21 cellular contexts compared by ENCODE assay signal in the genomic region with DNA sequence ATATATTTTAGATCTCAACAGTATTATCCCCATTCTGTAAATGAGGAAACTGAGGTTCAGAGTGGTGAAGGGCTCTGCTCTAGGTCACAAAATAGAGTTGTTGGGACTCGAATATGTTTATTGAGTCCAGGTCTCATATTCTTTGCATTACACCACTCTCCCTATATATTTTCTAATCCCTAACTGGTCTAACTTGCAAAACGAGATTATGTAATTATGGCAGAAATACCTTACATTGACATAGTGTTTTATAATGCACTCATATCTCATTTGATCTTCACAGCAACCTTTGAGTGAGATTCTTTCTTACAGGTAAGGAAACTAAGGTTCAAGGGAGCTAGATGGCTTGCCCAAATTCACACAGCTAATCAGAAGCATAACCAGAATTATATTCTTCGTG.
A peak's percentile ranks its signal among the peaks of the same experiment; 100 is the strongest.
DNase-seq lines count a peak whose midpoint lies in the region; ATAC-seq and TF ChIP-seq lines count a peak whose summit lies in the region.
"Had no signal": no experiment of that assay in that cellular context is flagged by ENCODE, and none has a peak within 500 bp of the region (broad histone marks: within the 10 kb centered on the region; RNA-seq: fewer than 3 reads in every experiment).

No MANE protein-coding gene starts in this region.

- no peak for TF ChIP-seq POLR2A in adrenal gland (IDR thresholded peaks at IDR 0.05)

- H3K9ac ChIP-seq in PC-3 (ENCODE audit: low read length) (no peak overlapping the region), GM23248 (no peak overlapping the region)
- H3K9ac ChIP-seq: BLaER1 had no signal

- no peaks in the 10 kb centered on the region for H3K36me3 Mint-ChIP-seq in type B pancreatic cell
- H3K36me3 Mint-ChIP-seq: CD4-positive, CD25-positive, alpha-beta regulatory T cell; CD8-positive, alpha-beta T cell had no signal

- H3K79me2 ChIP-seq in PC-3 (ENCODE audit: low read length) (no peaks in the 10 kb centered on the region), GM23248 (ENCODE audit: insufficient read depth) (no peaks in the 10 kb centered on the region)

- ATAC-seq in PC-3, result no peak
- ATAC-seq: CD8-positive, alpha-beta T cell; GM12878 had no signal

- H3K4me1 ChIP-seq in PC-3 (ENCODE audit: insufficient read depth, low read length) (peaks cover 13% of the 10 kb centered on the region; the same call in 1 of the 2 replicates), GM23248 (ENCODE audit: insufficient read depth) (peaks cover 18% of the 10 kb centered on the region), adrenal gland (replicated peaks in 1 of 2) (no peaks in the 10 kb centered on the region)
- H3K4me1 ChIP-seq: BLaER1, Caco-2, HAP-1 had no signal

- H3K27ac Mint-ChIP-seq in type B pancreatic cell, result no peak overlapping the region
- H3K27ac Mint-ChIP-seq: B cell; CD4-positive, CD25-positive, alpha-beta regulatory T cell; CD8-positive, alpha-beta T cell; HFFc6 had no signal

- H4K20me1 ChIP-seq in PC-3 (ENCODE audit: low read length), result no peaks in the 10 kb centered on the region
- no peaks in the 10 kb centered on the region for H4K20me1 ChIP-seq in GM23248 (ENCODE audit: insufficient read depth)
- H4K20me1 ChIP-seq: BLaER1 had no signal

- peak overlapping the region; percentile 16 for H3K4me3 Mint-ChIP-seq in type B pancreatic cell
- H3K4me3 Mint-ChIP-seq: B cell; CD4-positive, CD25-positive, alpha-beta regulatory T cell; CD8-positive, alpha-beta T cell; HFFc6 had no signal

- H3K27ac ChIP-seq in PC-3 (ENCODE audit: low read length) (no peak overlapping the region), GM23248 (no peak overlapping the region), adrenal gland (no peak overlapping the region)
- H3K27ac ChIP-seq: 22Rv1, BLaER1 had no signal

- DNase-seq in SIG-M5 treated with dmso at 0.1 percent for 504 hours (lab: John Stamatoyannopoulos, UW; ENCODE audit: unreplicated experiment) (peak; percentile 22), SIG-M5 (lab: John Stamatoyannopoulos, UW) (no peak), PC-3 (peak; percentile 49), epithelial cell of esophagus (ENCODE audit: low read depth) (peak; percentile 63), type B pancreatic cell (ENCODE audit: extremely low spot score, unreplicated experiment) (no peak), GM23248 (no peak), adrenal gland (no peak)
- no peak for DNase-seq in stimulated activated CD4-positive, alpha-beta T cell treated with anti-CD3 and anti-CD28 coated beads, Interleukin-15, amount 100 ng/mL, for 24 hours
- DNase-seq: Caco-2; CD4-positive, CD25-positive, alpha-beta regulatory T cell; CD8-positive, alpha-beta T cell; DMS153; DND-41; GDM1; GOT3; HFFc6 had no signal

- peaks cover 10% of the 10 kb centered on the region for H3K4me1 Mint-ChIP-seq in type B pancreatic cell (ENCODE audit: unreplicated experiment)
- H3K4me1 Mint-ChIP-seq: B cell; CD4-positive, CD25-positive, alpha-beta regulatory T cell had no signal

- CTCF ChIA-PET in PC-3 (lab: Charles Lee), result no interaction called here

- no peaks in the 10 kb centered on the region for H3F3A ChIP-seq in PC-3 (ENCODE audit: low read length, unreplicated experiment)
- peaks cover 17% of the 10 kb centered on the region; the same call in 1 of the 2 replicates for H3F3A ChIP-seq in GM23248 (ENCODE audit: insufficient read depth)

- H3K27me3 ChIP-seq in PC-3 (ENCODE audit: low read length), result no peaks in the 10 kb centered on the region
- H3K27me3 ChIP-seq in GM23248 (replicated peaks; ENCODE audit: insufficient read depth), result no peaks in the 10 kb centered on the region
- H3K27me3 ChIP-seq in adrenal gland, result no peaks in the 10 kb centered on the region
- H3K27me3 ChIP-seq: BLaER1 had no signal

- H3K4me3 ChIP-seq in PC-3 (ENCODE audit: low read length) (no peak overlapping the region), epithelial cell of esophagus (ENCODE audit: low read length) (no peak overlapping the region), GM23248 (no peak overlapping the region), adrenal gland (no peak overlapping the region)
- H3K4me3 ChIP-seq: BLaER1, GM12878, HAP-1 had no signal

- WGBS in GM23248 (ENCODE audit: low coverage in 1 of 2, low lambda C conversion rate in 2 of 2, missing lambda C conversion rate in 2 of 2), 2 experiments, result 67 to 71% methylated on average over 3 of the region's 3 CpGs
- 61 to 74% (median 67%) methylated on average over 3 of the region's 3 CpGs for WGBS in adrenal gland, 4 donors

- POLR2A ChIA-PET in PC-3 (lab: Charles Lee; ENCODE audit: unreplicated experiment), result no interaction called here

- H3K9me3 Mint-ChIP-seq in type B pancreatic cell, result no peaks in the 10 kb centered on the region
- H3K9me3 Mint-ChIP-seq: HFFc6 had no signal

- TF ChIP-seq CTCF in PC-3 (conservative IDR thresholded peaks at IDR 0.05; ENCODE audit: low read depth, low read length), result no peak
- no peak for TF ChIP-seq CTCF in epithelial cell of esophagus (IDR thresholded peaks at IDR 0.05; ENCODE audit: insufficient read depth, low read depth, low read length, missing control alignments)
- TF ChIP-seq CTCF in type B pancreatic cell (conservative IDR thresholded peaks at IDR 0.05), result no peak
- TF ChIP-seq CTCF in adrenal gland (IDR thresholded peaks at IDR 0.05), result no peak

- no peaks in the 10 kb centered on the region for H3K27me3 Mint-ChIP-seq in type B pancreatic cell
- H3K27me3 Mint-ChIP-seq: B cell; CD4-positive, CD25-positive, alpha-beta regulatory T cell had no signal

- H3K4me2 ChIP-seq in PC-3 (ENCODE audit: low read length), result no peak overlapping the region
- no peak overlapping the region for H3K4me2 ChIP-seq in GM23248 (ENCODE audit: unreplicated experiment)
- H3K4me2 ChIP-seq: BLaER1 had no signal

- no TSS peak for BruUV-seq in PC-3 (replicated peaks; lab: Mats Ljungman, UMichigan)

- intact Hi-C loops in PC-3 (cut with micrococcal nuclease) (no loop called here), adrenal gland (cut with DNase I) (no loop called here)

- H3K9me3 ChIP-seq in PC-3 (ENCODE audit: low read length), result no peaks in the 10 kb centered on the region
- no peaks in the 10 kb centered on the region for H3K9me3 ChIP-seq in GM23248 (ENCODE audit: low read depth)
- H3K9me3 ChIP-seq in adrenal gland (replicated peaks in 1 of 3), result no peaks in the 10 kb centered on the region
- H3K9me3 ChIP-seq: BLaER1, Caco-2, HAP-1 had no signal

- no peaks in the 10 kb centered on the region for H3K9me2 ChIP-seq in PC-3 (replicated peaks; ENCODE audit: low read length)
- no peaks in the 10 kb centered on the region for H3K9me2 ChIP-seq in GM23248 (ENCODE audit: insufficient read depth)

- H2AFZ ChIP-seq in PC-3 (ENCODE audit: low read length) (no peak overlapping the region), GM23248 (no peak overlapping the region)

- in situ Hi-C loops in GM23248 (cut with MboI), result no loop called here

- H3K36me3 ChIP-seq in PC-3 (ENCODE audit: low read depth, low read length) (no peaks in the 10 kb centered on the region), GM23248 (ENCODE audit: low read depth) (no peaks in the 10 kb centered on the region), adrenal gland (replicated peaks in 1 of 2) (no peaks in the 10 kb centered on the region)
- H3K36me3 ChIP-seq: BLaER1, HAP-1 had no signal

Comparison
In these comparisons a context has a peak if more than half of its experiments do, and no peak if none do; other contexts are left out.
1. DNase-seq: peak in SIG-M5 treated with dmso at 0.1 percent for 504 hours (single experiment), PC-3 (single experiment) and epithelial cell of esophagus (single experiment); none in SIG-M5 (single experiment), type B pancreatic cell (single experiment), GM23248 (single experiment), stimulated activated CD4-positive, alpha-beta T cell treated with anti-CD3 and anti-CD28 coated beads, Interleukin-15, amount 100 ng/mL, for 24 hours (single experiment) and adrenal gland (0 of 7).